18 cellular contexts compared by ENCODE assay signal in the genomic region with DNA sequence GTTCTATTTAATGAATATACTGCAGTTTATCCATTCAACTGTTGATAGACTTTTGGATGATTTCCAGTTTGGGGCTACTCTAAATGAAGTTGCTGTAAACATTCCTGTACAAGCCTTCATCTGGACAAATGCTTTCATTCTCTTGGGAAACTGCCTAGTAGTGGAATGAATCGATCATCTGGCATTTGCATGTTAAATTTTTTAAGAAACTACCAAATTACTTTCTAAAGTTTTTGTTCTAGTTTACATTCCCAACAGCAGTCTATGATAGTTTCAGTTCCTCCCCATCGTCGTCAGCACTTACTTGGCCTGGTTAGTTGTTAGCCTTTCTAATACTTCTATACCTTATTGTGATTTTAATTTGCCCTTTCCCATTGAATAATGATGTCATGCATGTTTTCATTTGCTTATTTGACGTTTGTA.
DNase-seq lines count a peak whose midpoint lies in the region; ATAC-seq and TF ChIP-seq lines count a peak whose summit lies in the region.
"Had no signal": no experiment of that assay in that cellular context is flagged by ENCODE, and none has a peak within 500 bp of the region (broad histone marks: within the 10 kb centered on the region; RNA-seq: fewer than 3 reads in every experiment).

No MANE protein-coding gene starts in this region.

- H3K4me1 Mint-ChIP-seq in CD8-positive, alpha-beta T cell (ENCODE audit: low read depth): no peaks in the 10 kb centered on the region

- H3K36me3 Mint-ChIP-seq in CD8-positive, alpha-beta T cell: peaks cover 20% of the 10 kb centered on the region

- H3K4me1 ChIP-seq in CD8-positive, alpha-beta T cell (ENCODE audit: insufficient read depth, low read length): no peaks in the 10 kb centered on the region
- H3K4me1 ChIP-seq: psoas muscle, transverse colon had no signal

- H3K4me3 ChIP-seq in BJ (ENCODE audit: low read depth, low read length) (no peak overlapping the region), choroid plexus epithelial cell (ENCODE audit: low read depth, low read length) (no peak overlapping the region)
- no peak overlapping the region for H3K4me3 ChIP-seq in CD8-positive, alpha-beta T cell (ENCODE audit: low read depth, low read length)
- H3K4me3 ChIP-seq: BLaER1 treated with 17β-estradiol and CSF1 and Interleukin-3, amounts not matched to agents 10 nM and 100 nM; dorsolateral prefrontal cortex; psoas muscle; transverse colon had no signal

- no peaks in the 10 kb centered on the region; the same call in 1 of the 2 replicates for H3K36me3 ChIP-seq in BJ (ENCODE audit: control insufficient read depth, insufficient read depth, low read length)
- H3K36me3 ChIP-seq in CD8-positive, alpha-beta T cell (ENCODE audit: insufficient read depth, low read length): no peaks in the 10 kb centered on the region
- H3K36me3 ChIP-seq: transverse colon had no signal

- intact Hi-C loops in CD8-positive, alpha-beta T cell (cut with DNase I, micrococcal nuclease): no loop called here

- TF ChIP-seq CTCF in BJ (IDR thresholded peaks at IDR 0.05; ENCODE audit: insufficient read depth, low read depth, low read length) (no peak), choroid plexus epithelial cell (conservative IDR thresholded peaks at IDR 0.05; ENCODE audit: low read depth, low read length) (no peak)
- no peak for TF ChIP-seq CTCF in CD8-positive, alpha-beta T cell (IDR thresholded peaks at IDR 0.05)

- H3K4me3 Mint-ChIP-seq in CD8-positive, alpha-beta T cell: no peak overlapping the region
- H3K4me3 Mint-ChIP-seq: H9 had no signal

- POLR2A ChIA-PET in BJ (lab: Charles Lee): no interaction called here
- POLR2A ChIA-PET in CD8-positive, alpha-beta T cell (lab: Charles Lee): no interaction called here

- ATAC-seq in GM19463 (IDR thresholded peaks at IDR 0.05; ENCODE audit: unreplicated experiment) (peak; percentile 86), HG03095 (IDR thresholded peaks at IDR 0.05; ENCODE audit: unreplicated experiment) (peak; percentile 80), HG03039 (IDR thresholded peaks at IDR 0.05; ENCODE audit: unreplicated experiment) (no peak)
- ATAC-seq in CD8-positive, alpha-beta T cell: no peak
- ATAC-seq: psoas muscle had no signal

- H3K27ac Mint-ChIP-seq in CD8-positive, alpha-beta T cell: no peak overlapping the region
- H3K27ac Mint-ChIP-seq: H9 had no signal

- no peaks in the 10 kb centered on the region for H3K9me3 Mint-ChIP-seq in CD8-positive, alpha-beta T cell
- H3K9me3 Mint-ChIP-seq: H9 had no signal

- no peaks in the 10 kb centered on the region for H3K27me3 ChIP-seq in BJ (ENCODE audit: control insufficient read depth, insufficient read depth, low read length)
- H3K27me3 ChIP-seq in CD8-positive, alpha-beta T cell (ENCODE audit: insufficient read depth, low read length): no peaks in the 10 kb centered on the region
- H3K27me3 ChIP-seq: BLaER1 treated with 17β-estradiol and CSF1 and Interleukin-3, amounts not matched to agents 10 nM and 100 nM; dorsolateral prefrontal cortex; transverse colon had no signal

- DNase-seq in BJ (ENCODE audit: low read depth) (peak; percentile 78), choroid plexus epithelial cell (ENCODE audit: low read depth) (peak; percentile 87), Ammon's horn (ENCODE audit: low spot score) (no peak), UCSD-AML1 (lab: John Stamatoyannopoulos, UW; ENCODE audit: unreplicated experiment) (no peak)
- no peak for DNase-seq in CD8-positive, alpha-beta T cell
- DNase-seq: activated CD4-positive, CD25-positive, alpha-beta regulatory T cell; activated effector memory CD4-positive, alpha-beta T cell treated with anti-CD3 and anti-CD28 coated beads, Interleukin-2, amount 50 U/mL, for 16 hours; dorsolateral prefrontal cortex; H9; hypothalamus; mammary epithelial cell; NCI-H2107; psoas muscle; transverse colon had no signal

- CTCF ChIA-PET in BJ (lab: Yijun Ruan, JAX): no interaction called here
- CTCF ChIA-PET in CD8-positive, alpha-beta T cell (lab: Charles Lee): no interaction called here

- H3K9me3 ChIP-seq in CD8-positive, alpha-beta T cell (ENCODE audit: low read length): no peaks in the 10 kb centered on the region
- H3K9me3 ChIP-seq: BLaER1 treated with 17β-estradiol and CSF1 and Interleukin-3, amounts not matched to agents 10 nM and 100 nM; psoas muscle; transverse colon had no signal

- H3K27ac ChIP-seq in CD8-positive, alpha-beta T cell (ENCODE audit: low read depth, low read length): no peak overlapping the region
- H3K27ac ChIP-seq: BLaER1 treated with 17β-estradiol and CSF1 and Interleukin-3, amounts not matched to agents 10 nM and 100 nM; dorsolateral prefrontal cortex; psoas muscle; transverse colon had no signal

- H3K27me3 Mint-ChIP-seq in CD8-positive, alpha-beta T cell (ENCODE audit: low read depth): no peaks in the 10 kb centered on the region

Comparison
In these comparisons a context has a peak if more than half of its experiments do, and no peak if none do; other contexts are left out.
1. DNase-seq: peak in BJ (single experiment) and choroid plexus epithelial cell (single experiment); none in Ammon's horn (single experiment), CD8-positive, alpha-beta T cell (0 of 7) and UCSD-AML1 (single experiment).
2. ATAC-seq: peak in GM19463 (single experiment) and HG03095 (single experiment); none in HG03039 (single experiment) and CD8-positive, alpha-beta T cell (single experiment).